Comparison of ENCODE assay signal across 1 cellular context in genomic region chr1:58454343-58454742, GRCh38.
TF ChIP-seq lines count a peak whose summit lies in the region.

No MANE protein-coding gene starts in this region.

TF ChIP-seq in K562, 482 proteins besides CTCF, POLR2A, EP300 and RAD21 (continued from another document):
- TF ChIP-seq MCM5 (IDR thresholded peaks at IDR 0.05; ENCODE audit: low read depth) (no peak), IRF1 (CRISPR knock-in tag; IDR thresholded peaks at IDR 0.05; ENCODE audit: borderline replicate concordance) (no peak), ZNF347 (CRISPR knock-in tag; IDR thresholded peaks at IDR 0.05; ENCODE audit: low read depth) (no peak), ZNF143 (CRISPR knock-in tag; IDR thresholded peaks at IDR 0.05) (no peak), TAF9B (IDR thresholded peaks at IDR 0.05; ENCODE audit: partially characterized antibody) (no peak), LARP7 (IDR thresholded peaks at IDR 0.05) (no peak), TAF7 (tag; IDR thresholded peaks at IDR 0.05) (no peak), NELFE (IDR thresholded peaks at IDR 0.05; ENCODE audit: insufficient read depth, insufficient read length) (no peak)
